ENCODE assay signal across 17 cellular contexts in genomic region chr14:84435820-84436326, GRCh38.
DNase-seq lines count a peak whose midpoint lies in the region; FAIRE-seq and TF ChIP-seq lines count a peak whose summit lies in the region.
"Had no signal": no experiment of that assay in that cellular context is flagged by ENCODE, and none has a peak within 500 bp of the region (broad histone marks: within the 10 kb centered on the region; RNA-seq: fewer than 3 reads in every experiment).

No MANE protein-coding gene starts in this region.

- H3K4me1 Mint-ChIP-seq in nephron progenitor cell = peaks cover 17% of the 10 kb centered on the region
- peaks cover 31% of the 10 kb centered on the region for H3K4me1 Mint-ChIP-seq in type B pancreatic cell (ENCODE audit: unreplicated experiment)
- H3K4me1 Mint-ChIP-seq: B cell had no signal

- H3K23ac ChIP-seq in H1 (ENCODE audit: insufficient read length) = no peak overlapping the region

- no peak overlapping the region for H3K18ac ChIP-seq in H1 (ENCODE audit: extremely low read depth, low read length)

- no peaks in the 10 kb centered on the region for H3K79me2 ChIP-seq in H1 (ENCODE audit: control insufficient read depth in 1 of 2, insufficient read depth in 2 of 2, low read length in 2 of 2)

- H3K36me3 ChIP-seq in H1 (ENCODE audit: control insufficient read depth in 2 of 4, insufficient read depth in 4 of 4, low read length in 3 of 4) = no peaks in the 10 kb centered on the region
- H3K36me3 ChIP-seq: BLaER1 treated with 17β-estradiol and CSF1 and Interleukin-3, amounts not matched to agents 10 nM and 100 nM had no signal

- no peak overlapping the region for H2BK120ac ChIP-seq in H1 (replicated peaks; ENCODE audit: low read depth, low read length)

- H3K27ac Mint-ChIP-seq in nephron progenitor cell (peak overlapping the region; percentile 36), type B pancreatic cell (peak overlapping the region; percentile 4)
- H3K27ac Mint-ChIP-seq: B cell; CD8-positive, alpha-beta T cell; H9 had no signal

- DNase-seq in ELF-1 (ENCODE audit: low read depth, low spot score) (peak; percentile 20), H1 (ENCODE audit: low read depth in 1 of 2, low spot score in 2 of 2) (no peak), nephron progenitor cell (no peak), type B pancreatic cell (ENCODE audit: extremely low spot score, unreplicated experiment) (no peak), NCI-H1694 treated with DMSO at 0.1 percent for 48 hours (lab: John Stamatoyannopoulos, UW) (no peak)
- no peak for DNase-seq in activated naive CD4-positive, alpha-beta T cell treated with anti-CD3 and anti-CD28 coated beads, Interleukin-2, amount 50 U/mL, for 16 hours
- no peak for DNase-seq in activated CD4-positive, CD25-positive, alpha-beta regulatory T cell (lab: John Stamatoyannopoulos, UW)
- DNase-seq: 8988T; Calu3; CD8-positive, alpha-beta T cell; DMS79 treated with DMSO at 0.1 percent for 48 hours; GOT3; H9 had no signal

- no peak overlapping the region for H4K5ac ChIP-seq in H1 (ENCODE audit: insufficient read length, low read depth, low read length)

- no peak overlapping the region for H2BK15ac ChIP-seq in H1 (ENCODE audit: low read length)

- no peaks in the 10 kb centered on the region for H3K27me3 Mint-ChIP-seq in nephron progenitor cell (ENCODE audit: low read depth, poor library complexity)
- peaks cover 13% of the 10 kb centered on the region for H3K27me3 Mint-ChIP-seq in type B pancreatic cell
- H3K27me3 Mint-ChIP-seq: B cell had no signal

- H3K4me1 ChIP-seq in H1 (replicated peaks in 1 of 4; ENCODE audit: control insufficient read depth in 3 of 4, insufficient read depth in 4 of 4, low read length in 3 of 4) = peaks cover 0 to 3% (median 0%) of the 10 kb centered on the region in 4 experiments; a peak in 1 of 7 replicates
- H3K4me1 ChIP-seq: BLaER1 treated with 17β-estradiol and CSF1 and Interleukin-3, amounts not matched to agents 10 nM and 100 nM had no signal

- no peak overlapping the region for H2BK5ac ChIP-seq in H1 (ENCODE audit: low read depth, low read length)

- H3K4me2 ChIP-seq in H1 (ENCODE audit: insufficient read depth in 1 of 2, low read depth in 2 of 2, low read length in 2 of 2) = no peak overlapping the region
- H3K4me2 ChIP-seq: BLaER1 treated with 17β-estradiol and CSF1 and Interleukin-3, amounts not matched to agents 10 nM and 100 nM had no signal

- POLR2A ChIA-PET in H1 (lab: Charles Lee; ENCODE audit: partially characterized antibody) = interaction anchor here (0.6 kb wide), 1 partner anchor 24 kb away, joined by 3 read pairs; no protein-coding TSS in a partner anchor

- TF ChIP-seq EP300 in H1 (IDR thresholded peaks at IDR 0.05; ENCODE audit: borderline replicate concordance in 1 of 2, low read depth in 2 of 2, low read length in 2 of 2) = no peak

- no peak overlapping the region for H3K4me3 ChIP-seq in H1 (ENCODE audit: extremely low read depth in 1 of 4, insufficient read depth in 2 of 4, low read depth in 3 of 4, low read length in 4 of 4)
- H3K4me3 ChIP-seq: BLaER1 treated with 17β-estradiol and CSF1 and Interleukin-3, amounts not matched to agents 10 nM and 100 nM had no signal

- H3K4ac ChIP-seq in H1 (replicated peaks; ENCODE audit: insufficient read length, low read depth, low read length) = no peak overlapping the region

- peak overlapping the region; percentile 84 for H2AFZ ChIP-seq in H1 (ENCODE audit: low read length)

- no peaks in the 10 kb centered on the region for H3K79me1 ChIP-seq in H1 (ENCODE audit: low read depth, low read length)

- H2BK12ac ChIP-seq in H1 (ENCODE audit: low read depth, low read length) = no peak overlapping the region

- TF ChIP-seq POLR2A in H1 (IDR thresholded peaks at IDR 0.05; ENCODE audit: control extremely low read depth in 1 of 2, low read depth in 2 of 2, low read length in 2 of 2) = no peak

- H3K9ac ChIP-seq in H1 (replicated peaks in 1 of 4; ENCODE audit: extremely low read depth in 1 of 4, low read depth in 3 of 4, low read length in 3 of 4) = no peak overlapping the region
- H3K9ac ChIP-seq: BLaER1 treated with 17β-estradiol and CSF1 and Interleukin-3, amounts not matched to agents 10 nM and 100 nM had no signal

- no peak for TF ChIP-seq CTCF in H1 (IDR thresholded peaks at IDR 0.05; ENCODE audit: control extremely low read depth in 1 of 3, insufficient read depth in 1 of 3, low read depth in 1 of 3, low read length in 3 of 3)
- TF ChIP-seq CTCF in nephron progenitor cell (IDR thresholded peaks at IDR 0.05) = no peak
- no peak for TF ChIP-seq CTCF in type B pancreatic cell (conservative IDR thresholded peaks at IDR 0.05)

- no peaks in the 10 kb centered on the region for H3K23me2 ChIP-seq in H1 (ENCODE audit: low read depth, low read length)

- 57% methylated on average over 1 of the region's 1 CpG; no CpG with 5 or more reads in 1 of the 2 experiments for WGBS in H1 (ENCODE audit: extremely low coverage in 1 of 2, insufficient coverage in 1 of 2, insufficient read length in 1 of 2, insufficient replicate concordance in 2 of 2, low coverage in 1 of 2, low lambda C conversion rate in 2 of 2, missing lambda C conversion rate in 1 of 2), 2 experiments

- no peak for FAIRE-seq in H1 (lab: Jason Lieb, UNC)
- FAIRE-seq: GM12891, GM19239 had no signal

- H4K91ac ChIP-seq in H1 (replicated peaks; ENCODE audit: insufficient read length, low read length) = no peak overlapping the region

- CTCF ChIA-PET in H1 (lab: Charles Lee; ENCODE audit: partially characterized antibody) = interaction anchor here (0.6 to 1.1 kb wide), 4 partner anchors 9 to 1574 kb away, joined by 3 to 6 read pairs (median 3); no protein-coding TSS in a partner anchor

- H3K56ac ChIP-seq in H1 (replicated peaks; ENCODE audit: insufficient read length, low read depth, low read length) = no peak overlapping the region

- no peaks in the 10 kb centered on the region for H3K9me3 ChIP-seq in H1 (ENCODE audit: insufficient read depth in 2 of 2, low read depth in 1 of 2, low read length in 1 of 2)
- H3K9me3 ChIP-seq: BLaER1 treated with 17β-estradiol and CSF1 and Interleukin-3, amounts not matched to agents 10 nM and 100 nM had no signal

- H2AK5ac ChIP-seq in H1 (ENCODE audit: low read depth, low read length) = no peak overlapping the region

- no peak overlapping the region for H3K14ac ChIP-seq in H1 (ENCODE audit: insufficient read length)

- H3K4me3 Mint-ChIP-seq in nephron progenitor cell (no peak overlapping the region), type B pancreatic cell (no peak overlapping the region)
- H3K4me3 Mint-ChIP-seq: B cell; CD8-positive, alpha-beta T cell; H9 had no signal

- no peak overlapping the region for H2BK20ac ChIP-seq in H1 (ENCODE audit: low read length)

- H4K8ac ChIP-seq in H1 (ENCODE audit: extremely low read depth, insufficient read depth, low read length) = no peak overlapping the region

- no peaks in the 10 kb centered on the region for H3K36me3 Mint-ChIP-seq in nephron progenitor cell (ENCODE audit: low read depth)
- no peaks in the 10 kb centered on the region for H3K36me3 Mint-ChIP-seq in type B pancreatic cell
- H3K36me3 Mint-ChIP-seq: CD8-positive, alpha-beta T cell had no signal

- no peak overlapping the region for H3K27ac ChIP-seq in H1 (ENCODE audit: low read depth, low read length)
- H3K27ac ChIP-seq: BLaER1 treated with 17β-estradiol and CSF1 and Interleukin-3, amounts not matched to agents 10 nM and 100 nM had no signal

- TF ChIP-seq RAD21 in H1 (IDR thresholded peaks at IDR 0.05 in 1 of 2, conservative IDR thresholded peaks at IDR 0.05 in 1 of 2; ENCODE audit: low read depth in 2 of 2, low read length in 2 of 2) = no peak

- H3K9me3 Mint-ChIP-seq in nephron progenitor cell (no peaks in the 10 kb centered on the region), type B pancreatic cell (no peaks in the 10 kb centered on the region)
- H3K9me3 Mint-ChIP-seq: H9 had no signal

- no peaks in the 10 kb centered on the region for H3K27me3 ChIP-seq in H1 (replicated peaks in 1 of 4; ENCODE audit: control insufficient read depth in 3 of 4, extremely low read depth in 1 of 4, insufficient read depth in 3 of 4, low read length in 3 of 4)
- H3K27me3 ChIP-seq: BLaER1 treated with 17β-estradiol and CSF1 and Interleukin-3, amounts not matched to agents 10 nM and 100 nM had no signal

- no peaks in the 10 kb centered on the region for H4K20me1 ChIP-seq in H1 (replicated peaks in 1 of 2; ENCODE audit: control insufficient read depth in 1 of 2, insufficient read depth in 2 of 2, low read length in 2 of 2)
- H4K20me1 ChIP-seq: BLaER1 treated with 17β-estradiol and CSF1 and Interleukin-3, amounts not matched to agents 10 nM and 100 nM had no signal

TF ChIP-seq in H1, 55 proteins besides CTCF, POLR2A, EP300 and RAD21 (continues in another document):
- TF ChIP-seq CHD2 (IDR thresholded peaks at IDR 0.05; ENCODE audit: low read length) = no peak
- no peak for TF ChIP-seq HDAC6 (IDR thresholded peaks at IDR 0.05; ENCODE audit: low read depth, low read length)
- no peak for TF ChIP-seq RBBP5 (IDR thresholded peaks at IDR 0.05; ENCODE audit: borderline replicate concordance, low read depth, low read length)
- no peak for TF ChIP-seq SP4 (IDR thresholded peaks at IDR 0.05; ENCODE audit: low read length)
- no peak for TF ChIP-seq JUN (IDR thresholded peaks at IDR 0.05; ENCODE audit: low read depth, low read length)
- no peak for TF ChIP-seq SIRT6 (IDR thresholded peaks at IDR 0.05; ENCODE audit: low read length)
- TF ChIP-seq EGR1 (IDR thresholded peaks at IDR 0.05; ENCODE audit: borderline replicate concordance, low read depth, low read length) = no peak
- TF ChIP-seq CTBP2 (IDR thresholded peaks at IDR 0.05; ENCODE audit: borderline replicate concordance, insufficient read depth, insufficient read length, low read length) = no peak
